1 cellular context compared by ENCODE assay signal in genomic region chr12:57897296-57897974, GRCh38.
TF ChIP-seq lines count a peak whose summit lies in the region.

No MANE protein-coding gene starts in this region.

TF ChIP-seq in GM12878, 131 proteins besides CTCF, POLR2A, EP300 and RAD21 (continued from another document):
- no peak for TF ChIP-seq HSF1 (IDR thresholded peaks at IDR 0.05; ENCODE audit: low read depth, low read length)
- no peak for TF ChIP-seq NFIC (IDR thresholded peaks at IDR 0.05; ENCODE audit: low read depth, low read length)
- TF ChIP-seq CBX3 (IDR thresholded peaks at IDR 0.05; ENCODE audit: borderline replicate concordance, low read depth) = no peak
- no peak for TF ChIP-seq FOXK2 (IDR thresholded peaks at IDR 0.05)
- TF ChIP-seq RFX5 (IDR thresholded peaks at IDR 0.05; ENCODE audit: low read depth, low read length) = no peak
- TF ChIP-seq LARP7 (IDR thresholded peaks at IDR 0.05) = no peak
- no peak for TF ChIP-seq EED (IDR thresholded peaks at IDR 0.05; ENCODE audit: low read depth)
- TF ChIP-seq IRF5 (IDR thresholded peaks at IDR 0.05; ENCODE audit: borderline replicate concordance) = no peak
